In the genomic region with DNA sequence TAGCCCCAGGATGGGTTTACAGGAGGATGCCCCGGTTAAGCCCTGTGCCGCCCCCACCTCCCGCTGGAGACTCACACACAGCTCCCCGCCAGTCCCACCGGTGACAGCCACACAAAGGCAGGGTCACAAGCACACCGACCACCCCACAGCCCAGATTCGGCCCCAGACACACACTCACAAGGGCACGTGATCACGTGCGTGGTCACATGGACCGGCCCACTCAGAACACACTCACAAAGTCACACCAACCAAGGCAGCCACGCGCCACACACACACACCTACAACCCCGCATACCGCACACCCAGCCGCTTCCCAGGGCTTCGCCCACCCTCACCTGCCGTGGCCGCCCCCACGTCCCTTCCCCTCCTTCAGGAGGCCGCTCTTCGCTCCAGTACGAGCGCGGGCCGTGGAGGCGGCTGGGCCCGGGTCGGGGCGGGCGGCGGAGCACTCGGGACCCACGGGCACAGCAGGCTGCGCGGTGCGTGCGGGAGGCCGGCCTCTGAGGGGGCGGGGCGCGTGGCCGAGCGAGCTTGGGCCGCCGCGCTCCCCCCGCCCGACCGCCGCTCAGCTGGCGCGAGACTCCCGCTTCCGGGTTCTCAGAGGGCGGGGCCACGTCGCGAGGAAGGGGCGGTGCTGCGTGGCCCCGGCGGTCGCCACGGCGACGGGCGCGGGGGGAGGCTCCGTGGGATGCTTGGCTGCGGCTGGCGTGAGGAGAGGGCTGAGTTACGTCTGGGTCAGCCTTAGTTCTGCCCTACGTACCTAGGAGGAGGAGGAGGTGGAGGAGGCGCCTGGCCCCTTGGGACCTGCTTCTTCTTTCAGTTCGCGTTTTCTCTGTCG, we compare ENCODE assay signal across 8 cellular contexts. TPM values are rescaled to one million over a fixed set of nuclear protein-coding genes. Genes with fewer than 3 reads are reported as not detected.
DNase-seq lines count a peak whose midpoint lies in the region; ATAC-seq, FAIRE-seq and TF ChIP-seq lines count a peak whose summit lies in the region.

A gene with protein sequence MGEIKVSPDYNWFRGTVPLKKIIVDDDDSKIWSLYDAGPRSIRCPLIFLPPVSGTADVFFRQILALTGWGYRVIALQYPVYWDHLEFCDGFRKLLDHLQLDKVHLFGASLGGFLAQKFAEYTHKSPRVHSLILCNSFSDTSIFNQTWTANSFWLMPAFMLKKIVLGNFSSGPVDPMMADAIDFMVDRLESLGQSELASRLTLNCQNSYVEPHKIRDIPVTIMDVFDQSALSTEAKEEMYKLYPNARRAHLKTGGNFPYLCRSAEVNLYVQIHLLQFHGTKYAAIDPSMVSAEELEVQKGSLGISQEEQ (minus strand): TSS at position 584 of the 837 bp plus-strand sequence. CDS start 6,345 bp downstream, outside the sequence.

- H3K79me2 ChIP-seq in OCI-LY1 (ENCODE audit: insufficient read depth, low read length), result peaks cover 14% of the 10 kb centered on the region

- peak within 1 kb of the TSS; percentile 89 for H3K4me3 ChIP-seq in OCI-LY1 (ENCODE audit: low read depth, low read length, poor library complexity, severe bottlenecking)

- no peak for FAIRE-seq in D721Med (lab: Jason Lieb, UNC)

- 0 out of 2 replicates have a peak within 1 kb of the TSS, but pooled peaks have one; percentile 64 for H2AFZ ChIP-seq in OCI-LY1 (ENCODE audit: low read length)

- ATAC-seq in GM21526 (IDR thresholded peaks at IDR 0.05; ENCODE audit: low FRiP score, unreplicated experiment), result peak; percentile 89

- no peaks in the 10 kb centered on the region for H3F3A ChIP-seq in OCI-LY1 (ENCODE audit: insufficient read depth, low read length)

- H3K27ac ChIP-seq in OCI-LY1 (ENCODE audit: low read depth, low read length, poor library complexity, severe bottlenecking), result peak within 1 kb of the TSS; percentile 71

- H4K20me1 ChIP-seq in OCI-LY1 (ENCODE audit: insufficient read depth, low read length), result no peaks in the 10 kb centered on the region

- H3K36me3 Mint-ChIP-seq in endothelial cell (ENCODE audit: low read depth, unreplicated experiment) (peaks cover 14% of the 10 kb centered on the region), mesothelial cell of epicardium (no peaks in the 10 kb centered on the region)

- DNase-seq in D721Med (ENCODE audit: insufficient read length, low spot score), result peak; percentile 61
- peak; percentile 83 for DNase-seq in HuH-7 (ENCODE audit: low spot score)
- DNase-seq in activated CD8-positive, alpha-beta memory T cell treated with anti-CD3 and anti-CD28 coated beads, Interleukin-2, amount 50 U/mL, for 4 hours, result peak; percentile 92
- peak; percentile 96 for DNase-seq in endothelial cell (ENCODE audit: low spot score)
- peak; percentile 91 to 95 for DNase-seq in mesothelial cell of epicardium (ENCODE audit: low spot score in 2 of 2, unreplicated experiment in 2 of 2)
- peak; percentile 74 to 86 for DNase-seq in stimulated activated CD8-positive, alpha-beta memory T cell treated with anti-CD3 and anti-CD28 coated beads, Interleukin-15, amount 100 ng/mL, for 4 hours (ENCODE audit: low read depth in 2 of 2)

- peaks cover 5% of the 10 kb centered on the region for H3K27me3 Mint-ChIP-seq in endothelial cell (ENCODE audit: unreplicated experiment)
- no peaks in the 10 kb centered on the region for H3K27me3 Mint-ChIP-seq in mesothelial cell of epicardium (ENCODE audit: low read depth)

- H3K36me3 ChIP-seq in OCI-LY1 (ENCODE audit: insufficient read depth, low read length), result no peaks in the 10 kb centered on the region

- H3K4me2 ChIP-seq in OCI-LY1 (ENCODE audit: low read length), result peak within 1 kb of the TSS; percentile 71

- peaks cover 30% of the 10 kb centered on the region for H3K4me1 Mint-ChIP-seq in endothelial cell (ENCODE audit: unreplicated experiment)
- peaks cover 42% of the 10 kb centered on the region for H3K4me1 Mint-ChIP-seq in mesothelial cell of epicardium

- TF ChIP-seq CTCF in D721Med (IDR thresholded peaks at IDR 0.05; ENCODE audit: insufficient read depth, missing control alignments) (no peak), OCI-LY1 (IDR thresholded peaks at IDR 0.05; ENCODE audit: low read length) (no peak), endothelial cell (IDR thresholded peaks at IDR 0.05; ENCODE audit: unreplicated experiment) (no peak), mesothelial cell of epicardium (IDR thresholded peaks at IDR 0.05; ENCODE audit: unreplicated experiment) (no peak)

- no peaks in the 10 kb centered on the region for H3K27me3 ChIP-seq in OCI-LY1 (ENCODE audit: insufficient read depth, low read length)

- peak within 1 kb of the TSS; percentile 99 for H3K4me3 Mint-ChIP-seq in endothelial cell (ENCODE audit: unreplicated experiment)
- H3K4me3 Mint-ChIP-seq in mesothelial cell of epicardium, result peak within 1 kb of the TSS; percentile 89

- H3K4me1 ChIP-seq in OCI-LY1 (ENCODE audit: insufficient read depth, low read length, severe bottlenecking), result peaks cover 45% of the 10 kb centered on the region

- no peaks in the 10 kb centered on the region for H3K9me3 ChIP-seq in OCI-LY1 (ENCODE audit: low read length)

- H3K9me2 ChIP-seq in OCI-LY1 (ENCODE audit: low read depth, low read length), result no peaks in the 10 kb centered on the region

- peak within 1 kb of the TSS; percentile 91 for H3K9ac ChIP-seq in OCI-LY1 (ENCODE audit: low read length)

- peak within 1 kb of the TSS; percentile 99 for H3K27ac Mint-ChIP-seq in endothelial cell (ENCODE audit: unreplicated experiment)
- peak within 1 kb of the TSS; percentile 94 for H3K27ac Mint-ChIP-seq in mesothelial cell of epicardium

- H3K9me3 Mint-ChIP-seq in endothelial cell (ENCODE audit: unreplicated experiment) (no peaks in the 10 kb centered on the region), mesothelial cell of epicardium (no peaks in the 10 kb centered on the region)

RNA-seq across cellular contexts. Expression of the gene that starts here (rescaled TPM):
- total RNA-seq in endothelial cell (ENCODE audit: unreplicated experiment) (59.9 TPM), mesothelial cell of epicardium (89.4 to 101 TPM (median 94.8 TPM) in 3 replicates)

Comparison
In these comparisons a context has a peak if more than half of its experiments do, and no peak if none do; other contexts are left out.
1. Peak in every context shown above with its lines: DNase-seq, ATAC-seq, H3K4me3 ChIP-seq and H3K27ac ChIP-seq.